ENCODE assay signal across 12 cellular contexts in the genomic region with DNA sequence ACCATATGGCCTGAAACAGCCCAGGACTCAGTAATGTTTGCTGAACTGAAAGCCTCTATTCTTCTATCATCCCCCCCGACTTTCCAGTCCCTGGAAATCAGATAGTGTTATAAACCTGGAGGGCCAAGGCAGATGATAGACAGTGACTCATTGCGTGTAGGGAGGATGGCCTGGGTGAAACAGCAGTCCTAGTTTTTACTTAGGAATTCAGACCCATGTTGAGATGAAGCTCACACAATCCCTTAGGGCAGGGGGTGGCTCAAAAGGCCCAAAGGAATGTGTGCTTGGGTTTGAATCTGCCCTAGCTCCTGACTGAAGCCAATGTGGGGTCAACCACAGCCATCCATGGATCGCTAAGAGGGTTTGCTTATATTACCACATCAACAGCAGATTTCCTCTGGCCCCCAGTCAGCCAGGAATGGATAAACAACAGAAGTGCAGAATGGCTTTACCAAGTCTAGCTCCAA. TPM values are rescaled to one million over a fixed set of nuclear protein-coding genes. Genes with fewer than 3 reads are reported as not detected.
DNase-seq lines count a peak whose midpoint lies in the region; ATAC-seq and TF ChIP-seq lines count a peak whose summit lies in the region.
"Had no signal": no experiment of that assay in that cellular context is flagged by ENCODE, and none has a peak within 500 bp of the region (broad histone marks: within the 10 kb centered on the region; RNA-seq: fewer than 3 reads in every experiment).

No MANE protein-coding gene starts in this region.

- H3K4me1 Mint-ChIP-seq in MCF 10A (ENCODE audit: insufficient read depth, unreplicated experiment): peaks cover 30% of the 10 kb centered on the region

- H3K9me3 ChIP-seq in breast epithelium: no peaks in the 10 kb centered on the region
- H3K9me3 ChIP-seq: HAP-1 had no signal

- DNase-seq in MCF 10A (ENCODE audit: unreplicated experiment): peak; percentile 46
- DNase-seq in breast epithelium (ENCODE audit: low spot score in 2 of 2): no peak
- peak; percentile 95 for DNase-seq in SW480 (ENCODE audit: low spot score)
- DNase-seq in foreskin fibroblast: peak; percentile 97
- no peak for DNase-seq in SIG-M5 (lab: John Stamatoyannopoulos, UW)
- no peak for DNase-seq in cerebellar cortex (ENCODE audit: low spot score)
- DNase-seq in occipital lobe (lab: John Stamatoyannopoulos, UW): no peak
- DNase-seq: cortex of kidney, NCI-H1436 treated with DMSO at 0.1 percent for 48 hours, nephron progenitor cell had no signal

- H3K4me3 ChIP-seq in breast epithelium: no peak overlapping the region
- no peak overlapping the region for H3K4me3 ChIP-seq in foreskin fibroblast (ENCODE audit: low read depth in 1 of 2, low read length in 2 of 2)
- H3K4me3 ChIP-seq: HAP-1 had no signal

- no peaks in the 10 kb centered on the region for H3K36me3 ChIP-seq in breast epithelium
- H3K36me3 ChIP-seq: HAP-1 had no signal

- no peak for ATAC-seq in GM21717 (IDR thresholded peaks at IDR 0.05; ENCODE audit: unreplicated experiment)

- intact Hi-C loops in MCF 10A (cut with micrococcal nuclease): no loop called here
- intact Hi-C loops in breast epithelium (cut with DNase I; ENCODE audit: low total_unique reads): no loop called here

- POLR2A ChIA-PET in MCF 10A (lab: Yijun Ruan, JAX): interaction anchor here (0.9 kb wide), 1 partner anchor 90 kb away, joined by 3 read pairs; no protein-coding TSS in a partner anchor

- no TSS peak for BruUV-seq in MCF 10A (replicated peaks; lab: Mats Ljungman, UMichigan)

- no peak overlapping the region for H3K4me3 Mint-ChIP-seq in MCF 10A (ENCODE audit: unreplicated experiment)
- H3K4me3 Mint-ChIP-seq: nephron progenitor cell had no signal

- H3K27me3 Mint-ChIP-seq in MCF 10A (ENCODE audit: insufficient read depth, unreplicated experiment): no peaks in the 10 kb centered on the region

- CTCF ChIA-PET in MCF 10A (lab: Yijun Ruan, JAX): interaction anchor here (0.6 kb wide), 1 partner anchor 281 kb away, joined by 3 read pairs; no protein-coding TSS in a partner anchor

- TF ChIP-seq POLR2A in breast epithelium (IDR thresholded peaks at IDR 0.05): no peak

- no peaks in the 10 kb centered on the region for H3K4me1 ChIP-seq in breast epithelium
- H3K4me1 ChIP-seq: HAP-1 had no signal

- H3K27me3 ChIP-seq in breast epithelium: no peaks in the 10 kb centered on the region

- TF ChIP-seq CTCF in MCF 10A (IDR thresholded peaks at IDR 0.05; ENCODE audit: unreplicated experiment): no peak
- no peak for TF ChIP-seq CTCF in breast epithelium (IDR thresholded peaks at IDR 0.05)
- TF ChIP-seq CTCF in foreskin fibroblast (IDR thresholded peaks at IDR 0.05; ENCODE audit: low read depth, low read length): no peak

- H3K27ac Mint-ChIP-seq in MCF 10A (ENCODE audit: low read depth, unreplicated experiment): peak overlapping the region; percentile 55
- H3K27ac Mint-ChIP-seq: nephron progenitor cell had no signal

- no peak overlapping the region for H3K27ac ChIP-seq in breast epithelium

- H3K9me3 Mint-ChIP-seq in MCF 10A (ENCODE audit: unreplicated experiment): no peaks in the 10 kb centered on the region
- H3K9me3 Mint-ChIP-seq: nephron progenitor cell had no signal

- peaks cover 4% of the 10 kb centered on the region for H3K36me3 Mint-ChIP-seq in MCF 10A (ENCODE audit: insufficient read depth, unreplicated experiment)

RNA-seq across cellular contexts. Expression of a gene that starts 22.7 kb away (rescaled TPM):
- total RNA-seq in MCF 10A (2022) (486 and 604 TPM in 2 replicates), breast epithelium (100 to 1,000 TPM; 383 to 747 (median 494) TPM), occipital lobe (744 TPM)

RNA-seq across cellular contexts. Expression of a gene that starts 43.9 kb away (rescaled TPM):
- total RNA-seq in MCF 10A (2022) (0.83 TPM in 1 of 2 replicates, not detected in the other), breast epithelium (under 1 TPM in 1 of 3 donors, not detected in 2; 0.32 TPM), occipital lobe (0.78 TPM)

Comparison
In these comparisons a context has a peak if more than half of its experiments do, and no peak if none do; other contexts are left out.
1. DNase-seq: peak in MCF 10A (single experiment), SW480 (single experiment) and foreskin fibroblast (2 of 2); none in breast epithelium (0 of 2), SIG-M5 (single experiment), cerebellar cortex (single experiment) and occipital lobe (single experiment).